ENCODE assay signal across 1 cellular context in the genomic region with DNA sequence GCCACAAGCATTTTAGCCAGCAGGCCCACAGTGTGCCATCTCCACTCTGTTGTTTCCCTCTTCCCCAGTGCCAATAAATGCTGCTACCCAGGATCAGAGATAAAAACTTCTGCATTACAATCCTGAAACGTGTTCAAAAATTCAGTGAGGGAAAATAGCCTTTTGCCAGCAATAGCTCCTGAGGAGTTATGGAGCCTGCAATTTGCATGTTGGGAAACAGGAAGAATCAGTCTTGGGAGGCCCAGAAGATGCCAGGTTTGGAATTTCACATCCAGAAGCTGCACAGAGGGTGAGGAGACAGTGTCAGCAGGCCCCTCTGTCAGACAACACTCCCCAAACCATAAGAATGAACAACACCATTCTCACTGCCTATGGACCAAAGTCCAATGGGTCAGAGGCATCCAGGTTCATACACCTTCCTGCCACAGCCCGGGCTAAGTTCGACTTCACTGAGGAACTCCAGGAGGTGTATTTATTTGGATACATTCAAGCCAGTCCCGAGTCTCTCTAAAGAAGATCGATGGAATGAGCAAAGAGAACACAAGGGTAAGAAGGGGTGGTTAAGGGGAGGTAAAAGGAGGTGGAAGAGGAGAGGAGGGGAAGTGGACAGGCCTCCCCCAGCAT.
A peak's percentile ranks its signal among the peaks of the same experiment; 100 is the strongest.
TF ChIP-seq lines count a peak whose summit lies in the region.

No MANE protein-coding gene starts in this region.

TF ChIP-seq in HepG2, 621 proteins besides CTCF, POLR2A, EP300 and RAD21 (continued from another document):
- TF ChIP-seq, protein P1, sequence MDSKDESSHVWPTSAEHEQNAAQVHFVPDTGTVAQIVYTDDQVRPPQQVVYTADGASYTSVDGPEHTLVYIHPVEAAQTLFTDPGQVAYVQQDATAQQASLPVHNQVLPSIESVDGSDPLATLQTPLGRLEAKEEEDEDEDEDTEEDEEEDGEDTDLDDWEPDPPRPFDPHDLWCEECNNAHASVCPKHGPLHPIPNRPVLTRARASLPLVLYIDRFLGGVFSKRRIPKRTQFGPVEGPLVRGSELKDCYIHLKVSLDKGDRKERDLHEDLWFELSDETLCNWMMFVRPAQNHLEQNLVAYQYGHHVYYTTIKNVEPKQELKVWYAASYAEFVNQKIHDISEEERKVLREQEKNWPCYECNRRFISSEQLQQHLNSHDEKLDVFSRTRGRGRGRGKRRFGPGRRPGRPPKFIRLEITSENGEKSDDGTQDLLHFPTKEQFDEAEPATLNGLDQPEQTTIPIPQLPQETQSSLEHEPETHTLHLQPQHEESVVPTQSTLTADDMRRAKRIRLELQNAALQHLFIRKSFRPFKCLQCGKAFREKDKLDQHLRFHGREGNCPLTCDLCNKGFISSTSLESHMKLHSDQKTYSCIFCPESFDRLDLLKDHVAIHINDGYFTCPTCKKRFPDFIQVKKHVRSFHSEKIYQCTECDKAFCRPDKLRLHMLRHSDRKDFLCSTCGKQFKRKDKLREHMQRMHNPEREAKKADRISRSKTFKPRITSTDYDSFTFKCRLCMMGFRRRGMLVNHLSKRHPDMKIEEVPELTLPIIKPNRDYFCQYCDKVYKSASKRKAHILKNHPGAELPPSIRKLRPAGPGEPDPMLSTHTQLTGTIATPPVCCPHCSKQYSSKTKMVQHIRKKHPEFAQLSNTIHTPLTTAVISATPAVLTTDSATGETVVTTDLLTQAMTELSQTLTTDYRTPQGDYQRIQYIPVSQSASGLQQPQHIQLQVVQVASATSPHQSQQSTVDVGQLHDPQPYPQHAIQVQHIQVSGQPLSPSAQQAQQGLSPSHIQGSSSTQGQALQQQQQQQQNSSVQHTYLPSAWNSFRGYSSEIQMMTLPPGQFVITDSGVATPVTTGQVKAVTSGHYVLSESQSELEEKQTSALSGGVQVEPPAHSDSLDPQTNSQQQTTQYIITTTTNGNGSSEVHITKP (CRISPR knock-in tag; IDR thresholded peaks at IDR 0.05; ENCODE audit: low read depth) = peak; percentile 58; the same call in 1 of the 2 replicates
- TF ChIP-seq ZBTB1 (CRISPR knock-in tag; IDR thresholded peaks at IDR 0.05; ENCODE audit: borderline replicate concordance) (no peak), PAF1 (CRISPR knock-in tag; IDR thresholded peaks at IDR 0.05) (no peak; the same call in 1 of the 2 replicates), TSC22D2 (CRISPR knock-in tag; IDR thresholded peaks at IDR 0.05; ENCODE audit: borderline replicate concordance) (0 out of 2 replicates have a peak, but pooled peaks have one; percentile 78), ZNF746 (CRISPR knock-in tag; IDR thresholded peaks at IDR 0.05) (peak; percentile 49; the same call in 1 of the 2 replicates), FOSL2 (CRISPR knock-in tag; IDR thresholded peaks at IDR 0.05) (peak; percentile 43; the same call in 1 of the 2 replicates), SRY (CRISPR knock-in tag; IDR thresholded peaks at IDR 0.05) (0 out of 2 replicates have a peak, but pooled peaks have one; percentile 34), HMGA1 (CRISPR knock-in tag; conservative IDR thresholded peaks at IDR 0.05) (no peak), PHF5A (CRISPR knock-in tag; IDR thresholded peaks at IDR 0.05; ENCODE audit: low read depth, unreplicated experiment) (peak; percentile 56), PCBP2 (optimal IDR thresholded peaks at IDR 0.05; ENCODE audit: low read depth, low read length, poor library complexity, severe bottlenecking) (peak; percentile 48), NONO (IDR thresholded peaks at IDR 0.05) (no peak), NONO (CRISPR knock-in tag; conservative IDR thresholded peaks at IDR 0.05) (0 out of 2 replicates have a peak, but pooled peaks have one; percentile 35), FOXP1 (IDR thresholded peaks at IDR 0.05) (no peak), FOXP1 (CRISPR knock-in tag; IDR thresholded peaks at IDR 0.05) (peak; percentile 55), ZEB1 (IDR thresholded peaks at IDR 0.05; ENCODE audit: insufficient replicate concordance, low read depth) (peak; percentile 25), ZZZ3 (CRISPR knock-in tag; IDR thresholded peaks at IDR 0.05; ENCODE audit: borderline replicate concordance) (peak; percentile 23; the same call in 1 of the 2 replicates), ZFP90 (CRISPR knock-in tag; IDR thresholded peaks at IDR 0.05; ENCODE audit: borderline replicate concordance) (0 out of 2 replicates have a peak, but pooled peaks have one; percentile 21), CCAR2 (optimal IDR thresholded peaks at IDR 0.05; ENCODE audit: low read depth, low read length) (no peak)
- TF ChIP-seq, protein P2, sequence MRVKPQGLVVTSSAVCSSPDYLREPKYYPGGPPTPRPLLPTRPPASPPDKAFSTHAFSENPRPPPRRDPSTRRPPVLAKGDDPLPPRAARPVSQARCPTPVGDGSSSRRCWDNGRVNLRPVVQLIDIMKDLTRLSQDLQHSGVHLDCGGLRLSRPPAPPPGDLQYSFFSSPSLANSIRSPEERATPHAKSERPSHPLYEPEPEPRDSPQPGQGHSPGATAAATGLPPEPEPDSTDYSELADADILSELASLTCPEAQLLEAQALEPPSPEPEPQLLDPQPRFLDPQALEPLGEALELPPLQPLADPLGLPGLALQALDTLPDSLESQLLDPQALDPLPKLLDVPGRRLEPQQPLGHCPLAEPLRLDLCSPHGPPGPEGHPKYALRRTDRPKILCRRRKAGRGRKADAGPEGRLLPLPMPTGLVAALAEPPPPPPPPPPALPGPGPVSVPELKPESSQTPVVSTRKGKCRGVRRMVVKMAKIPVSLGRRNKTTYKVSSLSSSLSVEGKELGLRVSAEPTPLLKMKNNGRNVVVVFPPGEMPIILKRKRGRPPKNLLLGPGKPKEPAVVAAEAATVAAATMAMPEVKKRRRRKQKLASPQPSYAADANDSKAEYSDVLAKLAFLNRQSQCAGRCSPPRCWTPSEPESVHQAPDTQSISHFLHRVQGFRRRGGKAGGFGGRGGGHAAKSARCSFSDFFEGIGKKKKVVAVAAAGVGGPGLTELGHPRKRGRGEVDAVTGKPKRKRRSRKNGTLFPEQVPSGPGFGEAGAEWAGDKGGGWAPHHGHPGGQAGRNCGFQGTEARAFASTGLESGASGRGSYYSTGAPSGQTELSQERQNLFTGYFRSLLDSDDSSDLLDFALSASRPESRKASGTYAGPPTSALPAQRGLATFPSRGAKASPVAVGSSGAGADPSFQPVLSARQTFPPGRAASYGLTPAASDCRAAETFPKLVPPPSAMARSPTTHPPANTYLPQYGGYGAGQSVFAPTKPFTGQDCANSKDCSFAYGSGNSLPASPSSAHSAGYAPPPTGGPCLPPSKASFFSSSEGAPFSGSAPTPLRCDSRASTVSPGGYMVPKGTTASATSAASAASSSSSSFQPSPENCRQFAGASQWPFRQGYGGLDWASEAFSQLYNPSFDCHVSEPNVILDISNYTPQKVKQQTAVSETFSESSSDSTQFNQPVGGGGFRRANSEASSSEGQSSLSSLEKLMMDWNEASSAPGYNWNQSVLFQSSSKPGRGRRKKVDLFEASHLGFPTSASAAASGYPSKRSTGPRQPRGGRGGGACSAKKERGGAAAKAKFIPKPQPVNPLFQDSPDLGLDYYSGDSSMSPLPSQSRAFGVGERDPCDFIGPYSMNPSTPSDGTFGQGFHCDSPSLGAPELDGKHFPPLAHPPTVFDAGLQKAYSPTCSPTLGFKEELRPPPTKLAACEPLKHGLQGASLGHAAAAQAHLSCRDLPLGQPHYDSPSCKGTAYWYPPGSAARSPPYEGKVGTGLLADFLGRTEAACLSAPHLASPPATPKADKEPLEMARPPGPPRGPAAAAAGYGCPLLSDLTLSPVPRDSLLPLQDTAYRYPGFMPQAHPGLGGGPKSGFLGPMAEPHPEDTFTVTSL (CRISPR knock-in tag; IDR thresholded peaks at IDR 0.05; ENCODE audit: borderline replicate concordance) = peak; percentile 42; the same call in 1 of the 2 replicates
- TF ChIP-seq, protein P3, sequence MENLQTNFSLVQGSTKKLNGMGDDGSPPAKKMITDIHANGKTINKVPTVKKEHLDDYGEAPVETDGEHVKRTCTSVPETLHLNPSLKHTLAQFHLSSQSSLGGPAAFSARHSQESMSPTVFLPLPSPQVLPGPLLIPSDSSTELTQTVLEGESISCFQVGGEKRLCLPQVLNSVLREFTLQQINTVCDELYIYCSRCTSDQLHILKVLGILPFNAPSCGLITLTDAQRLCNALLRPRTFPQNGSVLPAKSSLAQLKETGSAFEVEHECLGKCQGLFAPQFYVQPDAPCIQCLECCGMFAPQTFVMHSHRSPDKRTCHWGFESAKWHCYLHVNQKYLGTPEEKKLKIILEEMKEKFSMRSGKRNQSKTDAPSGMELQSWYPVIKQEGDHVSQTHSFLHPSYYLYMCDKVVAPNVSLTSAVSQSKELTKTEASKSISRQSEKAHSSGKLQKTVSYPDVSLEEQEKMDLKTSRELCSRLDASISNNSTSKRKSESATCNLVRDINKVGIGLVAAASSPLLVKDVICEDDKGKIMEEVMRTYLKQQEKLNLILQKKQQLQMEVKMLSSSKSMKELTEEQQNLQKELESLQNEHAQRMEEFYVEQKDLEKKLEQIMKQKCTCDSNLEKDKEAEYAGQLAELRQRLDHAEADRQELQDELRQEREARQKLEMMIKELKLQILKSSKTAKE (CRISPR knock-in tag; IDR thresholded peaks at IDR 0.05; ENCODE audit: borderline replicate concordance) = peak; percentile 58; the same call in 1 of the 2 replicates
- TF ChIP-seq, protein P4, sequence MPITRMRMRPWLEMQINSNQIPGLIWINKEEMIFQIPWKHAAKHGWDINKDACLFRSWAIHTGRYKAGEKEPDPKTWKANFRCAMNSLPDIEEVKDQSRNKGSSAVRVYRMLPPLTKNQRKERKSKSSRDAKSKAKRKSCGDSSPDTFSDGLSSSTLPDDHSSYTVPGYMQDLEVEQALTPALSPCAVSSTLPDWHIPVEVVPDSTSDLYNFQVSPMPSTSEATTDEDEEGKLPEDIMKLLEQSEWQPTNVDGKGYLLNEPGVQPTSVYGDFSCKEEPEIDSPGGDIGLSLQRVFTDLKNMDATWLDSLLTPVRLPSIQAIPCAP (CRISPR knock-in tag; IDR thresholded peaks at IDR 0.05; ENCODE audit: low read depth) = no peak
- TF ChIP-seq, protein P5, sequence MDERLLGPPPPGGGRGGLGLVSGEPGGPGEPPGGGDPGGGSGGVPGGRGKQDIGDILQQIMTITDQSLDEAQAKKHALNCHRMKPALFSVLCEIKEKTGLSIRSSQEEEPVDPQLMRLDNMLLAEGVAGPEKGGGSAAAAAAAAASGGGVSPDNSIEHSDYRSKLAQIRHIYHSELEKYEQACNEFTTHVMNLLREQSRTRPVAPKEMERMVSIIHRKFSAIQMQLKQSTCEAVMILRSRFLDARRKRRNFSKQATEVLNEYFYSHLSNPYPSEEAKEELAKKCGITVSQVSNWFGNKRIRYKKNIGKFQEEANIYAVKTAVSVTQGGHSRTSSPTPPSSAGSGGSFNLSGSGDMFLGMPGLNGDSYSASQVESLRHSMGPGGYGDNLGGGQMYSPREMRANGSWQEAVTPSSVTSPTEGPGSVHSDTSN (CRISPR knock-in tag; IDR thresholded peaks at IDR 0.05) = no peak
